ENCODE assay signal across 7 cellular contexts in the genomic region with DNA sequence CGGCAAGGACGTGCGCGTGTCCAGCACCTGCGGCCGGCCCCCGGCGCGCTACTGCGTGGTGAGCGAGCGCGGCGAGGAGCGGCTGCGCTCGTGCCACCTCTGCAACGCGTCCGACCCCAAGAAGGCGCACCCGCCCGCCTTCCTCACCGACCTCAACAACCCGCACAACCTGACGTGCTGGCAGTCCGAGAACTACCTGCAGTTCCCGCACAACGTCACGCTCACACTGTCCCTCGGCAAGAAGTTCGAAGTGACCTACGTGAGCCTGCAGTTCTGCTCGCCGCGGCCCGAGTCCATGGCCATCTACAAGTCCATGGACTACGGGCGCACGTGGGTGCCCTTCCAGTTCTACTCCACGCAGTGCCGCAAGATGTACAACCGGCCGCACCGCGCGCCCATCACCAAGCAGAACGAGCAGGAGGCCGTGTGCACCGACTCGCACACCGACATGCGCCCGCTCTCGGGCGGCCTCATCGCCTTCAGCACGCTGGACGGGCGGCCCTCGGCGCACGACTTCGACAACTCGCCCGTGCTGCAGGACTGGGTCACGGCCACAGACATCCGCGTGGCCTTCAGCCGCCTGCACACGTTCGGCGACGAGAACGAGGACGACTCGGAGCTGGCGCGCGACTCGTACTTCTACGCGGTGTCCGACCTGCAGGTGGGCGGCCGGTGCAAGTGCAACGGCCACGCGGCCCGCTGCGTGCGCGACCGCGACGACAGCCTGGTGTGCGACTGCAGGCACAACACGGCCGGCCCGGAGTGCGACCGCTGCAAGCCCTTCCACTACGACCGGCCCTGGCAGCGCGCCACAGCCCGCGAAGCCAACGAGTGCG. TPM values are rescaled to one million over a fixed set of nuclear protein-coding genes. Genes with fewer than 3 reads are reported as not detected.
A peak's percentile ranks its signal among the peaks of the same experiment; 100 is the strongest.
DNase-seq lines count a peak whose midpoint lies in the region; ATAC-seq and TF ChIP-seq lines count a peak whose summit lies in the region.

No MANE protein-coding gene starts in this region.

- peaks cover 37% of the 10 kb centered on the region for H3K27me3 Mint-ChIP-seq in IgD-negative memory B cell

- peak overlapping the region; percentile 72 to 84 for H3K4me3 ChIP-seq in ascending aorta

- H3K36me3 ChIP-seq in ascending aorta, result no peaks in the 10 kb centered on the region

- peaks cover 6 to 18% (median 9%) of the 10 kb centered on the region in 3 donors for H3K4me1 Mint-ChIP-seq in IgD-negative memory B cell

- H3K27ac ChIP-seq in ascending aorta, result peak overlapping the region in 1 of 2 donors; percentile 75

- peaks cover 7 to 10% of the 10 kb centered on the region in 2 donors for H3K4me1 ChIP-seq in ascending aorta

- peak in 1 of 2 donors; percentile 65 for DNase-seq in ascending aorta (ENCODE audit: low spot score in 2 of 2)
- DNase-seq in islet precursor cell, result peak; percentile 73
- DNase-seq in stimulated activated naive CD8-positive, alpha-beta T cell treated with anti-CD3 and anti-CD28 coated beads, Interleukin-15, Interleukin-2, amounts not matched to agents 100 U/mL and 50 U/mL, for 24 hours, result peak; percentile 12
- DNase-seq in NCI-H2171 treated with DMSO at 0.1 percent for 48 hours (lab: John Stamatoyannopoulos, UW), result no peak
- DNase-seq in cortex of kidney (lab: John Stamatoyannopoulos, UW), result no peak
- DNase-seq in NOMO-1 treated with DMSO at 0.1 percent for 48 hours (lab: John Stamatoyannopoulos, UW; ENCODE audit: unreplicated experiment), result no peak

- TF ChIP-seq CTCF in ascending aorta (IDR thresholded peaks at IDR 0.05), result no peak

- H3K36me3 Mint-ChIP-seq in IgD-negative memory B cell, result no peaks in the 10 kb centered on the region

- H3K9me3 ChIP-seq in ascending aorta, result no peaks in the 10 kb centered on the region

- H3K9me3 Mint-ChIP-seq in IgD-negative memory B cell, result peaks cover 0 to 2% (median 0%) of the 10 kb centered on the region in 3 donors

- no peak for ATAC-seq in stimulated activated naive CD8-positive, alpha-beta T cell treated with anti-CD3 and anti-CD28 coated beads, Interleukin-15, Interleukin-2, amounts not matched to agents 100 U/mL and 50 U/mL, for 24 hours

- H3K27ac Mint-ChIP-seq in IgD-negative memory B cell, result peak overlapping the region; percentile 85 to 94 (median 93)

- intact Hi-C loops in ascending aorta (cut with DNase I), result loop anchor here (1.0 to 5.0 kb wide), 5 partner anchors 19 to 206 kb away; no protein-coding TSS in a partner anchor

- H3K27me3 ChIP-seq in ascending aorta, result no peaks in the 10 kb centered on the region

- H3K4me3 Mint-ChIP-seq in IgD-negative memory B cell, result peak overlapping the region; percentile 70 to 98 (median 88)

RNA-seq across cellular contexts. Expression of gene NTN1, which starts 1.5 kb away (rescaled TPM):
- polyA plus RNA-seq in IgD-negative memory B cell, result not detected
- total RNA-seq in ascending aorta, result 29.6 TPM

RNA-seq across cellular contexts. Expression of gene PIK3R5, which starts 57.3 kb away (rescaled TPM):
- polyA plus RNA-seq in IgD-negative memory B cell, result 30.7 TPM
- 42.0 TPM for total RNA-seq in ascending aorta

Comparison
In these comparisons a context has a peak if more than half of its experiments do, and no peak if none do; other contexts are left out.
1. DNase-seq: peak in islet precursor cell (single experiment) and stimulated activated naive CD8-positive, alpha-beta T cell treated with anti-CD3 and anti-CD28 coated beads, Interleukin-15, Interleukin-2, amounts not matched to agents 100 U/mL and 50 U/mL, for 24 hours (single experiment); none in NCI-H2171 treated with DMSO at 0.1 percent for 48 hours (single experiment), cortex of kidney (single experiment) and NOMO-1 treated with DMSO at 0.1 percent for 48 hours (single experiment).